1 cellular context compared by ENCODE assay signal in the genomic region with DNA sequence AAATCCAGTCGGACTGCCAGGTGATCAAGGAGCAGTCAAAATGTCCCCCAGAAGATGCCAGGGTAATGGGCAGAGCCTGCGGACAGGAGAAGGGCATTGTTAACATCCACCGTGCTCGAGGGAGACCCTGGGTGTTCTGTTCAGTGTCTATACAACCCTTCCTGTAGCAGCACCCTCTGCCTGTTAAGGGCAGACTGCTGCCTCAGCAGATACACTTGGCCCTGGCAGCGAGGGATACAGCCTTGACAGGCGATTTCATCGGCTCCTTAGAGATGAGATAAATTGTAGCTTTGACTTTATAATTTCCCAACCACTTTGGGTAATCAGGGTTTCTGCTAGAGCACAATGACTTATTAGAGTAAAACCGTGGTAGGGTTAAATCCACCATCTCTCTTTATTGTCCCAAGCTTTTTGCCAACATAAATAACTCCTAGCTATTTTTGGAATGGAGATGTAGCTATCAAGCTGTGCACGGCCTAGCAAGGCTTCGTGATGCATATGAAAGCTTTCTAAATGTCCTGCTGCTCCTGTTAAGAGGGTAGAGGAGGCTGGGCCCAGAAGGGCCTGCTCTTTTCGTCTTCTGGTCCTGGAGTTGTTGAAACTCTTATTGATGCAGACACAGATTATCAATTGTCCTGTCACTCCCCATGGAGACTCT.
TF ChIP-seq lines count a peak whose summit lies in the region.

No MANE protein-coding gene starts in this region.

TF ChIP-seq in GM23338, 12 proteins besides CTCF, POLR2A, EP300 and RAD21 (continued from another document):
- TF ChIP-seq, protein P1, sequence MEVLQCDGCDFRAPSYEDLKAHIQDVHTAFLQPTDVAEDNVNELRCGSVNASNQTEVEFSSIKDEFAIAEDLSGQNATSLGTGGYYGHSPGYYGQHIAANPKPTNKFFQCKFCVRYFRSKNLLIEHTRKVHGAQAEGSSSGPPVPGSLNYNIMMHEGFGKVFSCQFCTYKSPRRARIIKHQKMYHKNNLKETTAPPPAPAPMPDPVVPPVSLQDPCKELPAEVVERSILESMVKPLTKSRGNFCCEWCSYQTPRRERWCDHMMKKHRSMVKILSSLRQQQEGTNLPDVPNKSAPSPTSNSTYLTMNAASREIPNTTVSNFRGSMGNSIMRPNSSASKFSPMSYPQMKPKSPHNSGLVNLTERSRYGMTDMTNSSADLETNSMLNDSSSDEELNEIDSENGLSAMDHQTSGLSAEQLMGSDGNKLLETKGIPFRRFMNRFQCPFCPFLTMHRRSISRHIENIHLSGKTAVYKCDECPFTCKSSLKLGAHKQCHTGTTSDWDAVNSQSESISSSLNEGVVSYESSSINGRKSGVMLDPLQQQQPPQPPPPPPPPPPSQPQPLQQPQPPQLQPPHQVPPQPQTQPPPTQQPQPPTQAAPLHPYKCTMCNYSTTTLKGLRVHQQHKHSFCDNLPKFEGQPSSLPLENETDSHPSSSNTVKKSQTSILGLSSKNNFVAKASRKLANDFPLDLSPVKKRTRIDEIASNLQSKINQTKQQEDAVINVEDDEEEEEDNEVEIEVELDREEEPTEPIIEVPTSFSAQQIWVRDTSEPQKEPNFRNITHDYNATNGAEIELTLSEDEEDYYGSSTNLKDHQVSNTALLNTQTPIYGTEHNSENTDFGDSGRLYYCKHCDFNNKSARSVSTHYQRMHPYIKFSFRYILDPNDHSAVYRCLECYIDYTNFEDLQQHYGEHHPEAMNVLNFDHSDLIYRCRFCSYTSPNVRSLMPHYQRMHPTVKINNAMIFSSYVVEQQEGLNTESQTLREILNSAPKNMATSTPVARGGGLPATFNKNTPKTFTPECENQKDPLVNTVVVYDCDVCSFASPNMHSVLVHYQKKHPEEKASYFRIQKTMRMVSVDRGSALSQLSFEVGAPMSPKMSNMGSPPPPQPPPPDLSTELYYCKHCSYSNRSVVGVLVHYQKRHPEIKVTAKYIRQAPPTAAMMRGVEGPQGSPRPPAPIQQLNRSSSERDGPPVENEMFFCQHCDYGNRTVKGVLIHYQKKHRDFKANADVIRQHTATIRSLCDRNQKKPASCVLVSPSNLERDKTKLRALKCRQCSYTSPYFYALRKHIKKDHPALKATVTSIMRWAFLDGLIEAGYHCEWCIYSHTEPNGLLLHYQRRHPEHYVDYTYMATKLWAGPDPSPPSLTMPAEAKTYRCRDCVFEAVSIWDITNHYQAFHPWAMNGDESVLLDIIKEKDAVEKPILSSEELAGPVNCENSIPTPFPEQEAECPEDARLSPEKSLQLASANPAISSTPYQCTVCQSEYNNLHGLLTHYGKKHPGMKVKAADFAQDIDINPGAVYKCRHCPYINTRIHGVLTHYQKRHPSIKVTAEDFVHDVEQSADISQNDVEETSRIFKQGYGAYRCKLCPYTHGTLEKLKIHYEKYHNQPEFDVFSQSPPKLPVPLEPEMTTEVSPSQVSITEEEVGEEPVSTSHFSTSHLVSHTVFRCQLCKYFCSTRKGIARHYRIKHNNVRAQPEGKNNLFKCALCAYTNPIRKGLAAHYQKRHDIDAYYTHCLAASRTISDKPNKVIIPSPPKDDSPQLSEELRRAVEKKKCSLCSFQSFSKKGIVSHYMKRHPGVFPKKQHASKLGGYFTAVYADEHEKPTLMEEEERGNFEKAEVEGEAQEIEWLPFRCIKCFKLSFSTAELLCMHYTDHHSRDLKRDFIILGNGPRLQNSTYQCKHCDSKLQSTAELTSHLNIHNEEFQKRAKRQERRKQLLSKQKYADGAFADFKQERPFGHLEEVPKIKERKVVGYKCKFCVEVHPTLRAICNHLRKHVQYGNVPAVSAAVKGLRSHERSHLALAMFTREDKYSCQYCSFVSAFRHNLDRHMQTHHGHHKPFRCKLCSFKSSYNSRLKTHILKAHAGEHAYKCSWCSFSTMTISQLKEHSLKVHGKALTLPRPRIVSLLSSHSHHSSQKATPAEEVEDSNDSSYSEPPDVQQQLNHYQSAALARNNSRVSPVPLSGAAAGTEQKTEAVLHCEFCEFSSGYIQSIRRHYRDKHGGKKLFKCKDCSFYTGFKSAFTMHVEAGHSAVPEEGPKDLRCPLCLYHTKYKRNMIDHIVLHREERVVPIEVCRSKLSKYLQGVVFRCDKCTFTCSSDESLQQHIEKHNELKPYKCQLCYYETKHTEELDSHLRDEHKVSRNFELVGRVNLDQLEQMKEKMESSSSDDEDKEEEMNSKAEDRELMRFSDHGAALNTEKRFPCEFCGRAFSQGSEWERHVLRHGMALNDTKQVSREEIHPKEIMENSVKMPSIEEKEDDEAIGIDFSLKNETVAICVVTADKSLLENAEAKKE (CRISPR knock-in tag; IDR thresholded peaks at IDR 0.05): peak; percentile 93
- peak; percentile 42; the same call in 1 of the 2 replicates for TF ChIP-seq NANOG (IDR thresholded peaks at IDR 0.05; ENCODE audit: borderline replicate concordance)
- no peak for TF ChIP-seq CREB1 (CRISPR knock-in tag; IDR thresholded peaks at IDR 0.05; ENCODE audit: low read depth)
